Comparison of ENCODE assay signal across 17 cellular contexts in the genomic region with DNA sequence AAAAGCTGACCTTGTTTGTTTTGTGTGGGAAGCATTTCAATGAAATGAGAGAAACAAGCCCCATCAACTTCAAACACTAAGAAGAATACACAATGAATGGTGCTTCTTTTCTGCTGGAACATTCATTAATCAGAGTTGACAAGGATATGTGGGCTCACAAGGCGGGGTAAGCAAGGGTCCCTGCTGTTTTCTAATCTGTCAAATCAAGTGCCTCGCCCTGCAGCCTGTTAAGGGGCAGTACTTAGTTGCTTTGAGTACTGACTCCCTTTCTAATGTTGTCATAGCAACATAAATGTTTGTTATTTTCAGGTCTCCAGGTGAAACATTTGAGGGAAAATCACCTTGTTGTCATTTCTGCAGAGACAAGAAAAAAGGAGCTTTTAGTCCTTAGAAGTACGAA.
DNase-seq lines count a peak whose midpoint lies in the region; ATAC-seq and TF ChIP-seq lines count a peak whose summit lies in the region.
"Had no signal": no experiment of that assay in that cellular context is flagged by ENCODE, and none has a peak within 500 bp of the region (broad histone marks: within the 10 kb centered on the region; RNA-seq: fewer than 3 reads in every experiment).

No MANE protein-coding gene starts in this region.

- H3K9me3 ChIP-seq in WERI-Rb-1 (ENCODE audit: severe bottlenecking) (no peaks in the 10 kb centered on the region), A673 (ENCODE audit: low read depth, low read length, poor library complexity, severe bottlenecking) (no peaks in the 10 kb centered on the region)
- H3K9me3 ChIP-seq: BLaER1 treated with 17β-estradiol and CSF1 and Interleukin-3, amounts not matched to agents 10 nM and 100 nM; SK-N-SH had no signal

- H3K27me3 ChIP-seq in WERI-Rb-1 (ENCODE audit: insufficient read depth, low read depth, severe bottlenecking) (no peaks in the 10 kb centered on the region), A673 (replicated peaks; ENCODE audit: insufficient read depth, low read depth, low read length, poor library complexity) (peaks cover 15% of the 10 kb centered on the region)
- H3K27me3 ChIP-seq: BLaER1 treated with 17β-estradiol and CSF1 and Interleukin-3, amounts not matched to agents 10 nM and 100 nM had no signal

- H3K36me3 Mint-ChIP-seq in activated CD4-positive, alpha-beta memory T cell treated with anti-CD3 and anti-CD28 coated beads for 36 hours: no peaks in the 10 kb centered on the region
- H3K36me3 Mint-ChIP-seq: CD8-positive, alpha-beta T cell; T-cell had no signal

- H3K27ac ChIP-seq in WERI-Rb-1 (no peak overlapping the region), A673 (ENCODE audit: low read depth, low read length, poor library complexity, severe bottlenecking) (no peak overlapping the region)
- H3K27ac ChIP-seq: BLaER1 treated with 17β-estradiol and CSF1 and Interleukin-3, amounts not matched to agents 10 nM and 100 nM had no signal

- H3K36me3 ChIP-seq in WERI-Rb-1 (no peaks in the 10 kb centered on the region), A673 (ENCODE audit: insufficient read depth, low read length, poor library complexity, severe bottlenecking) (no peaks in the 10 kb centered on the region)
- H3K36me3 ChIP-seq: BLaER1 treated with 17β-estradiol and CSF1 and Interleukin-3, amounts not matched to agents 10 nM and 100 nM had no signal

- no peak for ATAC-seq in HG03196 (IDR thresholded peaks at IDR 0.05; ENCODE audit: unreplicated experiment)
- ATAC-seq: CD8-positive, alpha-beta T cell; T-cell had no signal

- no peaks in the 10 kb centered on the region for H3K27me3 Mint-ChIP-seq in activated CD4-positive, alpha-beta memory T cell treated with anti-CD3 and anti-CD28 coated beads for 36 hours

- DNase-seq in COR-L47 (lab: John Stamatoyannopoulos, UW): peak; percentile 91
- DNase-seq in NCI-H1417 treated with DMSO at 0.1 percent for 48 hours (lab: John Stamatoyannopoulos, UW): peak; percentile 58
- peak; percentile 75 for DNase-seq in NCI-H345 (lab: John Stamatoyannopoulos, UW)
- peak; percentile 49 for DNase-seq in WERI-Rb-1
- DNase-seq in A673 (ENCODE audit: low spot score): no peak
- no peak for DNase-seq in activated CD4-positive, alpha-beta memory T cell treated with anti-CD3 and anti-CD28 coated beads for 36 hours
- DNase-seq in GM19238 (ENCODE audit: insufficient read length, low spot score): no peak
- DNase-seq: CD8-positive, alpha-beta T cell; H7; NCI-H1092 treated with DMSO at 0.1 percent for 48 hours; NCI-H187 treated with DMSO at 0.1 percent for 48 hours; NCI-H524 treated with DMSO at 0.1 percent for 48 hours; SHP77; SK-N-SH; T-cell had no signal

- H3K4me3 Mint-ChIP-seq in activated CD4-positive, alpha-beta memory T cell treated with anti-CD3 and anti-CD28 coated beads for 36 hours: no peak overlapping the region
- H3K4me3 Mint-ChIP-seq: CD8-positive, alpha-beta T cell; T-cell had no signal

- no peak for TF ChIP-seq CTCF in WERI-Rb-1 (IDR thresholded peaks at IDR 0.05; ENCODE audit: low read depth, low read length)
- no peak for TF ChIP-seq CTCF in A673 (conservative IDR thresholded peaks at IDR 0.05; ENCODE audit: low read depth, low read length)

- CTCF ChIA-PET in A673 (lab: Charles Lee): no interaction called here
- CTCF ChIA-PET in activated CD4-positive, alpha-beta memory T cell treated with anti-CD3 and anti-CD28 coated beads for 36 hours (lab: Charles Lee): no interaction called here

- H3K4me1 ChIP-seq in A673 (ENCODE audit: insufficient read depth, low read length, poor library complexity, severe bottlenecking): no peaks in the 10 kb centered on the region

- H3K9me3 Mint-ChIP-seq in activated CD4-positive, alpha-beta memory T cell treated with anti-CD3 and anti-CD28 coated beads for 36 hours: no peaks in the 10 kb centered on the region
- H3K9me3 Mint-ChIP-seq: CD8-positive, alpha-beta T cell; T-cell had no signal

- BruUV-seq in A673 (replicated peaks; lab: Mats Ljungman, UMichigan): no TSS peak

- POLR2A ChIA-PET in A673 (lab: Charles Lee; ENCODE audit: low non-redundant PET): no interaction called here
- POLR2A ChIA-PET in activated CD4-positive, alpha-beta memory T cell treated with anti-CD3 and anti-CD28 coated beads for 36 hours (lab: Charles Lee): no interaction called here

- H3K4me3 ChIP-seq in WERI-Rb-1 (ENCODE audit: low read depth, low read length) (no peak overlapping the region), A673 (ENCODE audit: low read depth, low read length, poor library complexity, severe bottlenecking) (no peak overlapping the region)
- H3K4me3 ChIP-seq: BLaER1 treated with 17β-estradiol and CSF1 and Interleukin-3, amounts not matched to agents 10 nM and 100 nM had no signal

- no peak overlapping the region for H3K27ac Mint-ChIP-seq in activated CD4-positive, alpha-beta memory T cell treated with anti-CD3 and anti-CD28 coated beads for 36 hours
- H3K27ac Mint-ChIP-seq: CD8-positive, alpha-beta T cell; T-cell had no signal

- intact Hi-C loops in A673 (cut with micrococcal nuclease; ENCODE audit: unreplicated experiment): no loop called here
- intact Hi-C loops in activated CD4-positive, alpha-beta memory T cell treated with anti-CD3 and anti-CD28 coated beads for 36 hours (cut with micrococcal nuclease): no loop called here

- H3K4me1 Mint-ChIP-seq in activated CD4-positive, alpha-beta memory T cell treated with anti-CD3 and anti-CD28 coated beads for 36 hours (ENCODE audit: low read depth): no peaks in the 10 kb centered on the region
- H3K4me1 Mint-ChIP-seq: T-cell had no signal

Comparison
In these comparisons a context has a peak if more than half of its experiments do, and no peak if none do; other contexts are left out.
1. DNase-seq: peak in COR-L47 (single experiment), NCI-H1417 treated with DMSO at 0.1 percent for 48 hours (single experiment), NCI-H345 (single experiment) and WERI-Rb-1 (single experiment); none in A673 (single experiment), activated CD4-positive, alpha-beta memory T cell treated with anti-CD3 and anti-CD28 coated beads for 36 hours (single experiment) and GM19238 (single experiment).